8 cellular contexts compared by ENCODE assay signal in genomic region chr3:40780341-40780800, GRCh38.
DNase-seq lines count a peak whose midpoint lies in the region; ATAC-seq, FAIRE-seq and TF ChIP-seq lines count a peak whose summit lies in the region.

No MANE protein-coding gene starts in this region.

- peak overlapping the region; percentile 44 for H3K9ac ChIP-seq in adipocyte (ENCODE audit: low read length)

- ATAC-seq in Right ventricle myocardium inferior (peak; percentile 80), pancreas (peak; percentile 88 to 95 (median 94)), HG02870 (IDR thresholded peaks at IDR 0.05; ENCODE audit: unreplicated experiment) (no peak), GM21528 (IDR thresholded peaks at IDR 0.05; ENCODE audit: low FRiP score, unreplicated experiment) (no peak), HG02840 (IDR thresholded peaks at IDR 0.05; ENCODE audit: low FRiP score, unreplicated experiment) (no peak)

- 32 to 34% methylated on average over 13 of the region's 13 CpGs for WGBS in pancreas, 2 donors

- H3K4me1 ChIP-seq in adipocyte (ENCODE audit: control insufficient read depth, insufficient read depth, low read length) (peaks cover 16% of the 10 kb centered on the region), pancreas (peaks cover 0 to 7% (median 2%) of the 10 kb centered on the region in 3 donors)

- no peak for FAIRE-seq in pancreas (lab: Jason Lieb, UNC)

- peak overlapping the region in 2 of 4 donors; percentile 53 to 54 for H3K27ac ChIP-seq in pancreas

- no peak for TF ChIP-seq CTCF in pancreas (IDR thresholded peaks at IDR 0.05)

- H3K36me3 ChIP-seq in adipocyte (ENCODE audit: control insufficient read depth, insufficient read depth, low read length, severe bottlenecking): no peaks in the 10 kb centered on the region
- H3K36me3 ChIP-seq in pancreas: no peaks in the 10 kb centered on the region

- intact Hi-C loops in Right ventricle myocardium inferior (cut with DNase I) (loop anchor here (1.0 to 5.0 kb wide), 3 partner anchors 90 to 193 kb away; no protein-coding TSS in a partner anchor), pancreas (cut with DNase I) (no loop called here)

- DNase-seq in DMS153 (lab: John Stamatoyannopoulos, UW): peak; percentile 46
- peak; percentile 41 for DNase-seq in adipocyte (ENCODE audit: low read depth)
- peak; percentile 86 for DNase-seq in Right ventricle myocardium inferior (ENCODE audit: missing footprints)
- peak; percentile 63 to 81 (median 71) for DNase-seq in pancreas
- no peak for DNase-seq in AML-193 (lab: John Stamatoyannopoulos, UW)

- H3K9me3 ChIP-seq in adipocyte (ENCODE audit: control insufficient read depth, low read length) (no peaks in the 10 kb centered on the region), pancreas (no peaks in the 10 kb centered on the region)

- H3K4me3 ChIP-seq in adipocyte (ENCODE audit: low read length) (peak overlapping the region; percentile 51), pancreas (peak overlapping the region in 2 of 4 donors; percentile 1)

- H3K27me3 ChIP-seq in adipocyte (replicated peaks; ENCODE audit: control insufficient read depth, insufficient read depth, low read length): no peaks in the 10 kb centered on the region
- H3K27me3 ChIP-seq in pancreas: no peaks in the 10 kb centered on the region

Comparison
In these comparisons a context has a peak if more than half of its experiments do, and no peak if none do; other contexts are left out.
1. DNase-seq: peak in DMS153 (single experiment), adipocyte (single experiment), Right ventricle myocardium inferior (single experiment) and pancreas (6 of 6); none in AML-193 (0 of 2).
2. ATAC-seq: peak in Right ventricle myocardium inferior (single experiment) and pancreas (4 of 4); none in HG02870 (single experiment), GM21528 (single experiment) and HG02840 (single experiment).